ENCODE assay signal across 1 cellular context in the genomic region with DNA sequence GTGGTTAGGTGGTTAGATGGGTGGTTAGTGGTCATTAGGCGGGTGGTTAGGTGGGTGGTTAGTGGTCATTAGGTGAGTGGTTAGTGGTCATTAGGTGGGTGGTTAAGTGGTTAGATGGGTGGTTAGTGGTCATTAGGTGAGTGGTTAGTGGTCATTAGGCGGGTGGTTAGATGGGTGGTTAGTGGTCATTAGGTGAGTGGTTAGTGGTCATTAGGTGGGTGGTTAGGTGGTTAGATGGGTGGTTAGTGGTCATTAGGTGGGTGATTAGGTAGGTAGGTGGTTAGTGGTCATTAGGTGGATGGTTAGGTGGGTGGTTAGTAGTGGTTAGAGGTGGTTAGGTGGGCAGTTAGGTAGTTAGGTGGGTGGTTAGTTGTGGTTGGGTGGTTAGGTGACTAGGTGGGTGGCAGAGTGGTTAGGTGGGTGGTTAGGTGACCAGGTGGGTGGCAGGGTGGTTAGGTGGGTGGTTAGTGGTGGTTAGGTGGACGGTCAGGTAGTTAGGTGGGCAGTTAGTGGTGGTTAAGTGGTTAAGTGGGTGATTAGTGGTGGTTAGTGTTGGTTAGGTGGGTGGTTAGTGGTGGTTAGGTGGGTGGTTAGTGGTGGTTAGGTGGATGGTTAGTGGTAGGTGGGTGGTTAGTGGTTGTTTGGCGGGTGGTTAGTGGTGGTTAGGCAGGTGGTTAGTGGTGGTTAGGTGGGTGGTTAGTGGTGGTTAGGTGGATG.
A peak's percentile ranks its signal among the peaks of the same experiment; 100 is the strongest.
TF ChIP-seq lines count a peak whose summit lies in the region.

No MANE protein-coding gene starts in this region.

TF ChIP-seq in HepG2, 621 proteins besides CTCF, POLR2A, EP300 and RAD21:
- TF ChIP-seq ZNF160 (CRISPR knock-in tag; IDR thresholded peaks at IDR 0.05) (no peak), TCF12 (IDR thresholded peaks at IDR 0.05) (peak; percentile 91; the same call in 1 of the 2 replicates), TCF12 (CRISPR knock-in tag; IDR thresholded peaks at IDR 0.05) (no peak), NCOR1 (IDR thresholded peaks at IDR 0.05; ENCODE audit: borderline replicate concordance, low read length) (0 out of 2 replicates have a peak, but pooled peaks have one; percentile 6), CHD4 (IDR thresholded peaks at IDR 0.05; ENCODE audit: borderline replicate concordance, low read length) (peak; percentile 78; the same call in 1 of the 2 replicates)
